7 cellular contexts compared by ENCODE assay signal in genomic region chr22:37896181-37896592, GRCh38. TPM values are rescaled to one million over a fixed set of nuclear protein-coding genes. Genes with fewer than 3 reads are reported as not detected.
DNase-seq lines count a peak whose midpoint lies in the region; ATAC-seq and TF ChIP-seq lines count a peak whose summit lies in the region.

No MANE protein-coding gene starts in this region.

- DNase-seq in HL-60 (ENCODE audit: low read depth in 1 of 2, low spot score in 1 of 2) (peak; percentile 35 to 57), immature natural killer cell (peak; percentile 58 to 67 (median 66)), testis (no peak), NCI-H1694 (lab: John Stamatoyannopoulos, UW) (no peak)
- DNase-seq in activated T-cell treated with anti-CD3 and anti-CD28 coated beads, Interleukin-2, amount 50 U/mL, for 4 hours: no peak

- H3K9me3 Mint-ChIP-seq in activated T-cell treated with anti-CD3 and anti-CD28 coated beads, Interleukin-2, amount 50 U/mL, for 4 hours: no peaks in the 10 kb centered on the region
- no peaks in the 10 kb centered on the region for H3K9me3 Mint-ChIP-seq in immature natural killer cell

- peaks cover 32% of the 10 kb centered on the region for H3K4me1 ChIP-seq in testis

- peaks cover 18% of the 10 kb centered on the region for H3K4me1 Mint-ChIP-seq in activated T-cell treated with anti-CD3 and anti-CD28 coated beads, Interleukin-2, amount 50 U/mL, for 4 hours (ENCODE audit: low read depth)
- peaks cover 14 to 18% of the 10 kb centered on the region in 2 donors for H3K4me1 Mint-ChIP-seq in immature natural killer cell

- H3K36me3 Mint-ChIP-seq in activated T-cell treated with anti-CD3 and anti-CD28 coated beads, Interleukin-2, amount 50 U/mL, for 4 hours (ENCODE audit: insufficient read depth): peaks cover 5% of the 10 kb centered on the region
- H3K36me3 Mint-ChIP-seq in immature natural killer cell: peaks cover 0 to 9% (median 5%) of the 10 kb centered on the region in 3 donors

- intact Hi-C loops in testis (cut with DNase I; ENCODE audit: low total_unique reads): no loop called here

- no peaks in the 10 kb centered on the region for H3K27me3 Mint-ChIP-seq in activated T-cell treated with anti-CD3 and anti-CD28 coated beads, Interleukin-2, amount 50 U/mL, for 4 hours (ENCODE audit: low read depth)
- H3K27me3 Mint-ChIP-seq in immature natural killer cell (ENCODE audit: low read depth in 3 of 3): peaks cover 0 to 1% (median 0%) of the 10 kb centered on the region in 3 donors

- H3K36me3 ChIP-seq in testis (ENCODE audit: low read depth, missing control alignments): no peaks in the 10 kb centered on the region

- TF ChIP-seq POLR2A in GM19193 (IDR thresholded peaks at IDR 0.05; ENCODE audit: extremely low read depth, insufficient read depth, insufficient read length) (peak; percentile 44), testis (IDR thresholded peaks at IDR 0.05) (no peak)

- ATAC-seq in activated T-cell treated with anti-CD3 and anti-CD28 coated beads, Interleukin-2, amount 50 U/mL, for 4 hours: peak; percentile 78 to 83
- ATAC-seq in GM21360 (IDR thresholded peaks at IDR 0.05; ENCODE audit: unreplicated experiment): no peak

- TF ChIP-seq CTCF in HL-60 (IDR thresholded peaks at IDR 0.05; ENCODE audit: insufficient read depth, low read length): no peak
- TF ChIP-seq CTCF in testis (IDR thresholded peaks at IDR 0.05): no peak

- H3K27ac Mint-ChIP-seq in immature natural killer cell: peak overlapping the region; percentile 89 to 97 (median 96)

- 58 to 63% methylated on average over 4 to 5 of the region's 5 CpGs for WGBS in testis, 2 donors

- H3K9me3 ChIP-seq in testis: no peaks in the 10 kb centered on the region

- H3K27me3 ChIP-seq in HL-60 (ENCODE audit: insufficient read depth, poor library complexity, severe bottlenecking): no peaks in the 10 kb centered on the region
- no peaks in the 10 kb centered on the region for H3K27me3 ChIP-seq in testis

- H3K27ac ChIP-seq in HL-60 (replicated peaks) (peak overlapping the region; percentile 48), testis (peak overlapping the region; percentile 25 to 59)

- no peak overlapping the region for H3K4me3 Mint-ChIP-seq in activated T-cell treated with anti-CD3 and anti-CD28 coated beads, Interleukin-2, amount 50 U/mL, for 4 hours
- H3K4me3 Mint-ChIP-seq in immature natural killer cell: peak overlapping the region; percentile 58 to 69 (median 67)

- H3K4me3 ChIP-seq in HL-60 (replicated peaks; ENCODE audit: insufficient read depth, low read length): no peak overlapping the region
- no peak overlapping the region for H3K4me3 ChIP-seq in testis

RNA-seq across cellular contexts. Expression of gene MICALL1, which starts 9.9 kb away (rescaled TPM):
- 10 to 100 TPM; 16.0 to 16.2 (median 16.0) TPM for total RNA-seq in activated T-cell treated with anti-CD3 and anti-CD28 coated beads, Interleukin-2, amount 50 U/mL, for 4 hours
- 1 to 10 TPM; 1.3 to 5.8 (median 2.1) TPM for polyA plus RNA-seq in immature natural killer cell
- 10 to 100 TPM; 25.2 to 38.0 TPM for total RNA-seq in testis
- 30.8 TPM for polyA plus RNA-seq in testis (ENCODE audit: insufficient read depth, low read depth, low replicate concordance)

RNA-seq across cellular contexts. Expression of gene EIF3L, which starts 47.0 kb away (rescaled TPM):
- total RNA-seq in activated T-cell treated with anti-CD3 and anti-CD28 coated beads, Interleukin-2, amount 50 U/mL, for 4 hours: 100 to 1,000 TPM; 448 to 518 (median 461) TPM
- polyA plus RNA-seq in immature natural killer cell (100 to 1,000 TPM; 167 to 215 (median 185) TPM), testis (ENCODE audit: insufficient read depth, low read depth, low replicate concordance) (295 TPM)
- 100 to 1,000 TPM; 185 to 316 TPM for total RNA-seq in testis

RNA-seq across cellular contexts. Expression of gene ANKRD54, which starts 52.1 kb away (rescaled TPM):
- 10 to 100 TPM; 28.0 to 30.4 (median 29.7) TPM for total RNA-seq in activated T-cell treated with anti-CD3 and anti-CD28 coated beads, Interleukin-2, amount 50 U/mL, for 4 hours
- 10 to 100 TPM in 2 of 3 donors, 1 to 10 TPM in 1; 6.2 to 15.8 (median 12.4) TPM for polyA plus RNA-seq in immature natural killer cell
- total RNA-seq in testis: 100 to 1,000 TPM; 117 to 138 TPM
- polyA plus RNA-seq in testis (ENCODE audit: insufficient read depth, low read depth, low replicate concordance): 61.5 TPM

RNA-seq across cellular contexts. Expression of gene C22orf23, which starts 57.2 kb away (rescaled TPM):
- under 1 TPM in 1 of 3 donors, not detected in 2; 0.46 TPM for total RNA-seq in activated T-cell treated with anti-CD3 and anti-CD28 coated beads, Interleukin-2, amount 50 U/mL, for 4 hours
- polyA plus RNA-seq in immature natural killer cell (not detected), testis (ENCODE audit: insufficient read depth, low read depth, low replicate concordance) (241 TPM)
- total RNA-seq in testis: 10 to 100 TPM; 50.9 to 70.9 TPM

RNA-seq across cellular contexts. Expression of gene POLR2F, which starts 57.3 kb away (rescaled TPM):
- total RNA-seq in activated T-cell treated with anti-CD3 and anti-CD28 coated beads, Interleukin-2, amount 50 U/mL, for 4 hours: 100 to 1,000 TPM; 155 to 176 (median 163) TPM
- polyA plus RNA-seq in immature natural killer cell (100 to 1,000 TPM; 181 to 275 (median 203) TPM), testis (ENCODE audit: insufficient read depth, low read depth, low replicate concordance) (88.7 TPM)
- total RNA-seq in testis: 100 to 1,000 TPM; 107 to 137 TPM

Comparison
In these comparisons a context has a peak if more than half of its experiments do, and no peak if none do; other contexts are left out.
1. DNase-seq: peak in HL-60 (2 of 2) and immature natural killer cell (3 of 3); none in activated T-cell treated with anti-CD3 and anti-CD28 coated beads, Interleukin-2, amount 50 U/mL, for 4 hours (single experiment), testis (single experiment) and NCI-H1694 (single experiment).